Comparison of ENCODE assay signal across 1 cellular context in the genomic region with DNA sequence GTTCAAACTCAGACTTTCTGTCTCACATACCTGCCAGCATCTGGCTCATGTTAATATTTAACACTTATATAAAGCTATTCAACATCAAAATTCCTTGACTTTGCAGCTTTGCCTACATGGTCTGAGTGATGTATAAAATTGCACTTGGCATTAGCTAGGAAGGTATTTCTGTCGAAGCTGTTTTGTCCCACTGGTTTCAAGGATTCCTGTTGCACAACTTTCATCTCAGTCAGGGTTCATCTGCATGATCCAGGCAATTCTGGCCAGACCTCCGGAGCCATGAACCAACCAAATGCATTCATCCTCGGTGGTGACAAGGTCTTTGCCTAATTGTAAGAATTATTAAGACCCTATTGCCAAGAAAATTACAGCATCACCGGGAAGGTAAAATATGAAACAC.
TF ChIP-seq lines count a peak whose summit lies in the region.

No MANE protein-coding gene starts in this region.

TF ChIP-seq in Ishikawa, 13 proteins besides CTCF, POLR2A, EP300 and RAD21 (continued from another document):
- TF ChIP-seq, protein P1, sequence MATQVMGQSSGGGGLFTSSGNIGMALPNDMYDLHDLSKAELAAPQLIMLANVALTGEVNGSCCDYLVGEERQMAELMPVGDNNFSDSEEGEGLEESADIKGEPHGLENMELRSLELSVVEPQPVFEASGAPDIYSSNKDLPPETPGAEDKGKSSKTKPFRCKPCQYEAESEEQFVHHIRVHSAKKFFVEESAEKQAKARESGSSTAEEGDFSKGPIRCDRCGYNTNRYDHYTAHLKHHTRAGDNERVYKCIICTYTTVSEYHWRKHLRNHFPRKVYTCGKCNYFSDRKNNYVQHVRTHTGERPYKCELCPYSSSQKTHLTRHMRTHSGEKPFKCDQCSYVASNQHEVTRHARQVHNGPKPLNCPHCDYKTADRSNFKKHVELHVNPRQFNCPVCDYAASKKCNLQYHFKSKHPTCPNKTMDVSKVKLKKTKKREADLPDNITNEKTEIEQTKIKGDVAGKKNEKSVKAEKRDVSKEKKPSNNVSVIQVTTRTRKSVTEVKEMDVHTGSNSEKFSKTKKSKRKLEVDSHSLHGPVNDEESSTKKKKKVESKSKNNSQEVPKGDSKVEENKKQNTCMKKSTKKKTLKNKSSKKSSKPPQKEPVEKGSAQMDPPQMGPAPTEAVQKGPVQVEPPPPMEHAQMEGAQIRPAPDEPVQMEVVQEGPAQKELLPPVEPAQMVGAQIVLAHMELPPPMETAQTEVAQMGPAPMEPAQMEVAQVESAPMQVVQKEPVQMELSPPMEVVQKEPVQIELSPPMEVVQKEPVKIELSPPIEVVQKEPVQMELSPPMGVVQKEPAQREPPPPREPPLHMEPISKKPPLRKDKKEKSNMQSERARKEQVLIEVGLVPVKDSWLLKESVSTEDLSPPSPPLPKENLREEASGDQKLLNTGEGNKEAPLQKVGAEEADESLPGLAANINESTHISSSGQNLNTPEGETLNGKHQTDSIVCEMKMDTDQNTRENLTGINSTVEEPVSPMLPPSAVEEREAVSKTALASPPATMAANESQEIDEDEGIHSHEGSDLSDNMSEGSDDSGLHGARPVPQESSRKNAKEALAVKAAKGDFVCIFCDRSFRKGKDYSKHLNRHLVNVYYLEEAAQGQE (IDR thresholded peaks at IDR 0.05; ENCODE audit: low read depth): no peak
